Comparison of ENCODE assay signal across 1 cellular context in the genomic region with DNA sequence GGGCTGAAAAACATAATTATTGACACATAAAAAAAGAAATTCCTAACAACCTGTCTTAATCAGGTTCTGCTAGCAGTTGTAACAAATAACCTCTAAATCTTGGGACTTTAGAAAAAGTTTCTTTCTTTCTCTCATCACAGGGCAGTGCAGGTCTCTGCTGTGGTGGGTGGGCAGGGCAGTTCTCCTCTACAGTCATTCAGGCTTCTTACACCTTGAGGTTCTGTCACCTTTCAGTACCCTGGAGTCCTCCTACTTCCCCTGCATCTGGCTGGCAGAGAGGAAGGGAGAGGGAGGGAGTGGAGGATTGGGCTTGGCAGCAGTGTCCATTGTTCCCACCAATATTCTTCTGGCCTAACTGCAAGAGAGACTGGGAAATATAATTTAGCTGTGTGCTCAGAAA.
TF ChIP-seq lines count a peak whose summit lies in the region.

No MANE protein-coding gene starts in this region.

TF ChIP-seq in IMR-90, 13 proteins besides CTCF, POLR2A, EP300 and RAD21 (continued from another document):
- TF ChIP-seq ELK1 (IDR thresholded peaks at IDR 0.05; ENCODE audit: borderline replicate concordance, low read depth, low read length) (no peak), MAZ (IDR thresholded peaks at IDR 0.05; ENCODE audit: borderline replicate concordance, low read depth, low read length) (no peak), RFX5 (IDR thresholded peaks at IDR 0.05; ENCODE audit: low read depth, low read length) (no peak), MAFK (IDR thresholded peaks at IDR 0.05; ENCODE audit: low read depth, low read length) (no peak), BHLHE40 (IDR thresholded peaks at IDR 0.05; ENCODE audit: low read depth, low read length) (no peak), MXI1 (IDR thresholded peaks at IDR 0.05; ENCODE audit: borderline replicate concordance, low read depth, low read length) (no peak)
- TF ChIP-seq, protein P1, sequence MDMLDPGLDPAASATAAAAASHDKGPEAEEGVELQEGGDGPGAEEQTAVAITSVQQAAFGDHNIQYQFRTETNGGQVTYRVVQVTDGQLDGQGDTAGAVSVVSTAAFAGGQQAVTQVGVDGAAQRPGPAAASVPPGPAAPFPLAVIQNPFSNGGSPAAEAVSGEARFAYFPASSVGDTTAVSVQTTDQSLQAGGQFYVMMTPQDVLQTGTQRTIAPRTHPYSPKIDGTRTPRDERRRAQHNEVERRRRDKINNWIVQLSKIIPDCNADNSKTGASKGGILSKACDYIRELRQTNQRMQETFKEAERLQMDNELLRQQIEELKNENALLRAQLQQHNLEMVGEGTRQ (IDR thresholded peaks at IDR 0.05; ENCODE audit: low read depth, low read length): no peak
